In the genomic region with DNA sequence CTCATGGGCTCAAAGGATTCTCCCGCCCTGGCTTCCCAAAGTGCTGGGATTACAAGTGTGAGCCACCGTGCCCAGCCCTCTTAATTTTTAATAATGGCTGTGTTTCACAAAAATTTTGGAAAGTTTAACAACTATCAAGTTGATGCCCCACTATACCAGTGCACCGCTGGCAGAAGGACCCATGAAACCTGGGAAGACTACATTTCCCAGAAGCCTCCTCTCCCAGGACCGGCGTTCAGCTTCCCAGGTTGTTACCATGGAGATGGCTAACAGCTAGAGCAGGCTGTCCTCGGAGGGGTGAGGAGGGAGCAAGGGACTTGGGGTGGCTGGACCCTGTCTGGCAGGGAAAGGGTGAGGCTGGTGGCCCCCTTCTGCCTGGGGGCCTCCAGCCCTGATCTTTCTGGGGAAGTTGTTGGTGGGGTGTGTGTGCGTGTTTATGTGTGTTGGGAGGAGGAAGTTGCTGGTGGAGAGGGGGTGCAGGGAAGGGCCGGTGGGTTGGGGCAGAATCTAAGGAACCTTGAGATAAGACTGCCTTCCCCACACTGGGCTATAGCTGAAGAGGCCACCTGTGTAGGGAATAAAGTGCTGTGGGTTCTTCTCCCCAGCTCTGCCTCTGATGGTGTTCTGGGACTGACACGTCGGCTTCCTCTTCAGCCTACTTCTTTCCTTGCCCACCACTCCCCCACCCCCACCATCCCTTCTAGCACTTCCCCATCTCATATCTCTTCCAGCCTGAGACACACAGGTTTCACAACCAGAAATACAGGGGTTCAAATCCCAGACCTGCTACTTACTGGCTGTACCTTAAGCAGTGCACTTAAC, we compare ENCODE assay signal across 1 cellular context.
TF ChIP-seq lines count a peak whose summit lies in the region.

DRC7 (plus strand) TSS at position 251 of the 822 bp plus-strand sequence. CDS start 3,144 bp downstream, outside the sequence.

TF ChIP-seq in K562, 482 proteins besides CTCF, POLR2A, EP300 and RAD21 (continued from another document and continues in another):
- TF ChIP-seq ZFP91 (CRISPR knock-in tag; IDR thresholded peaks at IDR 0.05) (no peak), TOE1 (IDR thresholded peaks at IDR 0.05; ENCODE audit: borderline replicate concordance) (peak; percentile 57; the same call in 1 of the 2 replicates), TOE1 (CRISPR knock-in tag; IDR thresholded peaks at IDR 0.05; ENCODE audit: borderline replicate concordance, low read depth) (no peak), ZNF217 (CRISPR knock-in tag; IDR thresholded peaks at IDR 0.05) (no peak), COPS2 (conservative IDR thresholded peaks at IDR 0.05) (no peak), MEIS2 (IDR thresholded peaks at IDR 0.05; ENCODE audit: partially characterized antibody) (no peak), SMAD4 (CRISPR knock-in tag; conservative IDR thresholded peaks at IDR 0.05) (no peak), CCAR2 (IDR thresholded peaks at IDR 0.05; ENCODE audit: low read depth, low read length) (no peak), FUS (optimal IDR thresholded peaks at IDR 0.05; ENCODE audit: low read depth, low read length) (no peak), ZNF316 (IDR thresholded peaks at IDR 0.05) (no peak), ETV6 (IDR thresholded peaks at IDR 0.05; ENCODE audit: borderline replicate concordance in 1 of 2, low read depth in 2 of 2, low read length in 1 of 2) (no peak), ETV6 (CRISPR knock-in tag; IDR thresholded peaks at IDR 0.05; ENCODE audit: borderline replicate concordance) (no peak), PRDM10 (IDR thresholded peaks at IDR 0.05; ENCODE audit: partially characterized antibody) (peak; percentile 74), NR2F6 (CRISPR knock-in tag; IDR thresholded peaks at IDR 0.05) (no peak), FOXK1 (CRISPR knock-in tag; IDR thresholded peaks at IDR 0.05; ENCODE audit: borderline replicate concordance) (no peak), MYC (IDR thresholded peaks at IDR 0.05; ENCODE audit: low read depth, low read length) (no peak), MYC (CRISPR knock-in tag; IDR thresholded peaks at IDR 0.05; ENCODE audit: borderline replicate concordance, low read depth) (no peak), ILF3 (IDR thresholded peaks at IDR 0.05; ENCODE audit: borderline replicate concordance) (no peak), CBX3 (IDR thresholded peaks at IDR 0.05; ENCODE audit: borderline replicate concordance in 1 of 2, low read length in 2 of 2) (no peak), BCOR (IDR thresholded peaks at IDR 0.05) (no peak; the same call in 1 of the 2 replicates), ZKSCAN8 (CRISPR knock-in tag; IDR thresholded peaks at IDR 0.05) (no peak), NFXL1 (CRISPR knock-in tag; IDR thresholded peaks at IDR 0.05) (no peak), JUND (IDR thresholded peaks at IDR 0.05; ENCODE audit: borderline replicate concordance, low read depth, low read length) (no peak; the same call in 1 of the 2 replicates), JUND (tag; IDR thresholded peaks at IDR 0.05; ENCODE audit: borderline replicate concordance, low read depth, low read length) (0 out of 3 replicates have a peak, but pooled peaks have one; percentile 14), CBFA2T3 (IDR thresholded peaks at IDR 0.05) (peak; percentile 14; the same call in 1 of the 2 replicates), TCF7L2 (IDR thresholded peaks at IDR 0.05; ENCODE audit: low read depth, low read length) (no peak), PRPF4 (IDR thresholded peaks at IDR 0.05; ENCODE audit: insufficient read depth, low read depth, low read length, poor library complexity, severe bottlenecking) (no peak), ZFX (CRISPR knock-in tag; IDR thresholded peaks at IDR 0.05) (no peak), ZNF311 (CRISPR knock-in tag; IDR thresholded peaks at IDR 0.05) (no peak), NCOA2 (IDR thresholded peaks at IDR 0.05; ENCODE audit: partially characterized antibody in 2 of 2) (no peak), CSDE1 (IDR thresholded peaks at IDR 0.05) (no peak; a peak in 1 of 4 replicates), LARP7 (IDR thresholded peaks at IDR 0.05) (peak; percentile 61; the same call in 1 of the 2 replicates), GABPA (tag; conservative IDR thresholded peaks at IDR 0.05; ENCODE audit: low read depth) (peak; percentile 89), MCM3 (IDR thresholded peaks at IDR 0.05) (no peak), TSHZ1 (CRISPR knock-in tag; IDR thresholded peaks at IDR 0.05) (no peak), XRCC5 (IDR thresholded peaks at IDR 0.05; ENCODE audit: low read depth, low read length) (no peak), TAF1 (IDR thresholded peaks at IDR 0.05; ENCODE audit: control insufficient read depth, extremely low read depth, insufficient read depth, low read length, severe bottlenecking) (no peak), NELFE (IDR thresholded peaks at IDR 0.05; ENCODE audit: insufficient read depth, insufficient read length) (no peak), CREB1 (IDR thresholded peaks at IDR 0.05) (no peak), CREB1 (CRISPR knock-in tag; IDR thresholded peaks at IDR 0.05) (no peak), MTA1 (IDR thresholded peaks at IDR 0.05; ENCODE audit: borderline replicate concordance) (peak; percentile 52; the same call in 1 of the 2 replicates), ZNF133 (CRISPR knock-in tag; IDR thresholded peaks at IDR 0.05) (no peak), FOSL1 (tag; conservative IDR thresholded peaks at IDR 0.05) (no peak), MCM2 (IDR thresholded peaks at IDR 0.05; ENCODE audit: low read depth) (no peak), CXXC5 (CRISPR knock-in tag; IDR thresholded peaks at IDR 0.05) (no peak), MTF1 (CRISPR knock-in tag; IDR thresholded peaks at IDR 0.05; ENCODE audit: borderline replicate concordance) (no peak), SNIP1 (IDR thresholded peaks at IDR 0.05; ENCODE audit: low read depth) (no peak), LCOR (CRISPR knock-in tag; IDR thresholded peaks at IDR 0.05) (no peak), ZNF830 (CRISPR knock-in tag; IDR thresholded peaks at IDR 0.05) (no peak)
- TF ChIP-seq, protein P1, sequence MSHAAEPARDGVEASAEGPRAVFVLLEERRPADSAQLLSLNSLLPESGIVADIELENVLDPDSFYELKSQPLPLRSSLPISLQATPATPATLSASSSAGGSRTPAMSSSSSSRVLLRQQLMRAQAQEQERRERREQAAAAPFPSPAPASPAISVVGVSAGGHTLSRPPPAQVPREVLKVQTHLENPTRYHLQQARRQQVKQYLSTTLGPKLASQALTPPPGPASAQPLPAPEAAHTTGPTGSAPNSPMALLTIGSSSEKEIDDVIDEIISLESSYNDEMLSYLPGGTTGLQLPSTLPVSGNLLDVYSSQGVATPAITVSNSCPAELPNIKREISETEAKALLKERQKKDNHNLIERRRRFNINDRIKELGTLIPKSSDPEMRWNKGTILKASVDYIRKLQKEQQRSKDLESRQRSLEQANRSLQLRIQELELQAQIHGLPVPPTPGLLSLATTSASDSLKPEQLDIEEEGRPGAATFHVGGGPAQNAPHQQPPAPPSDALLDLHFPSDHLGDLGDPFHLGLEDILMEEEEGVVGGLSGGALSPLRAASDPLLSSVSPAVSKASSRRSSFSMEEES (CRISPR knock-in tag; IDR thresholded peaks at IDR 0.05): no peak
- TF ChIP-seq, protein P2, sequence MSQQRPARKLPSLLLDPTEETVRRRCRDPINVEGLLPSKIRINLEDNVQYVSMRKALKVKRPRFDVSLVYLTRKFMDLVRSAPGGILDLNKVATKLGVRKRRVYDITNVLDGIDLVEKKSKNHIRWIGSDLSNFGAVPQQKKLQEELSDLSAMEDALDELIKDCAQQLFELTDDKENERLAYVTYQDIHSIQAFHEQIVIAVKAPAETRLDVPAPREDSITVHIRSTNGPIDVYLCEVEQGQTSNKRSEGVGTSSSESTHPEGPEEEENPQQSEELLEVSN (IDR thresholded peaks at IDR 0.05; ENCODE audit: borderline replicate concordance in 1 of 2, extremely low read depth in 1 of 2, insufficient read depth in 1 of 2, insufficient read length in 1 of 2, low read depth in 1 of 2, low read length in 1 of 2, poor library complexity in 1 of 2, severe bottlenecking in 1 of 2): no peak
- TF ChIP-seq, protein P3, sequence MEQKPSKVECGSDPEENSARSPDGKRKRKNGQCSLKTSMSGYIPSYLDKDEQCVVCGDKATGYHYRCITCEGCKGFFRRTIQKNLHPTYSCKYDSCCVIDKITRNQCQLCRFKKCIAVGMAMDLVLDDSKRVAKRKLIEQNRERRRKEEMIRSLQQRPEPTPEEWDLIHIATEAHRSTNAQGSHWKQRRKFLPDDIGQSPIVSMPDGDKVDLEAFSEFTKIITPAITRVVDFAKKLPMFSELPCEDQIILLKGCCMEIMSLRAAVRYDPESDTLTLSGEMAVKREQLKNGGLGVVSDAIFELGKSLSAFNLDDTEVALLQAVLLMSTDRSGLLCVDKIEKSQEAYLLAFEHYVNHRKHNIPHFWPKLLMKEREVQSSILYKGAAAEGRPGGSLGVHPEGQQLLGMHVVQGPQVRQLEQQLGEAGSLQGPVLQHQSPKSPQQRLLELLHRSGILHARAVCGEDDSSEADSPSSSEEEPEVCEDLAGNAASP (IDR thresholded peaks at IDR 0.05): no peak
- TF ChIP-seq, protein P4, sequence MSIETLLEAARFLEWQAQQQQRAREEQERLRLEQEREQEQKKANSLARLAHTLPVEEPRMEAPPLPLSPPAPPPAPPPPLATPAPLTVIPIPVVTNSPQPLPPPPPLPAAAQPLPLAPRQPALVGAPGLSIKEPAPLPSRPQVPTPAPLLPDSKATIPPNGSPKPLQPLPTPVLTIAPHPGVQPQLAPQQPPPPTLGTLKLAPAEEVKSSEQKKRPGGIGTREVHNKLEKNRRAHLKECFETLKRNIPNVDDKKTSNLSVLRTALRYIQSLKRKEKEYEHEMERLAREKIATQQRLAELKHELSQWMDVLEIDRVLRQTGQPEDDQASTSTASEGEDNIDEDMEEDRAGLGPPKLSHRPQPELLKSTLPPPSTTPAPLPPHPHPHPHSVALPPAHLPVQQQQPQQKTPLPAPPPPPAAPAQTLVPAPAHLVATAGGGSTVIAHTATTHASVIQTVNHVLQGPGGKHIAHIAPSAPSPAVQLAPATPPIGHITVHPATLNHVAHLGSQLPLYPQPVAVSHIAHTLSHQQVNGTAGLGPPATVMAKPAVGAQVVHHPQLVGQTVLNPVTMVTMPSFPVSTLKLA (conservative IDR thresholded peaks at IDR 0.05): peak in 1 of 2 experiments; percentile 61; a peak in 2 of 4 replicates
